Comparison of ENCODE assay signal across 8 cellular contexts in genomic region chr12:49368240-49368600, GRCh38. TPM values are rescaled to one million over a fixed set of nuclear protein-coding genes. Genes with fewer than 3 reads are reported as not detected.
DNase-seq lines count a peak whose midpoint lies in the region; ATAC-seq and TF ChIP-seq lines count a peak whose summit lies in the region.

No MANE protein-coding gene starts in this region.

- no peaks in the 10 kb centered on the region for H3K36me3 ChIP-seq in tibial artery

- H3K27ac Mint-ChIP-seq in activated naive CD8-positive, alpha-beta T cell = peak overlapping the region; percentile 24

- peaks cover 0 to 28% (median 16%) of the 10 kb centered on the region in 4 donors for H3K4me1 ChIP-seq in tibial artery

- no peaks in the 10 kb centered on the region for H3K9me3 Mint-ChIP-seq in activated T-cell treated with anti-CD3 and anti-CD28 coated beads, Interleukin-2, amount 50 U/mL, for 4 hours
- no peaks in the 10 kb centered on the region for H3K9me3 Mint-ChIP-seq in activated naive CD8-positive, alpha-beta T cell (ENCODE audit: low read depth)

- peak overlapping the region; percentile 86 to 93 for H3K4me3 ChIP-seq in tibial artery

- no peak for DNase-seq in activated T-cell treated with anti-CD3 and anti-CD28 coated beads, Interleukin-2, amount 50 U/mL, for 4 hours
- DNase-seq in activated T-cell treated with anti-CD3 and anti-CD28 coated beads for 4 hours = no peak
- peak; percentile 27 for DNase-seq in inferior parietal cortex (ENCODE audit: extremely low spot score)
- no peak for DNase-seq in tibial artery
- no peak for DNase-seq in NCI-H510A treated with DMSO at 0.1 percent for 48 hours (lab: John Stamatoyannopoulos, UW)
- no peak for DNase-seq in COR-L47 (lab: John Stamatoyannopoulos, UW)

- H3K4me3 Mint-ChIP-seq in activated T-cell treated with anti-CD3 and anti-CD28 coated beads, Interleukin-2, amount 50 U/mL, for 4 hours = peak overlapping the region; percentile 96
- H3K4me3 Mint-ChIP-seq in activated naive CD8-positive, alpha-beta T cell = peak overlapping the region; percentile 87

- peaks cover 28% of the 10 kb centered on the region for H3K4me1 Mint-ChIP-seq in activated T-cell treated with anti-CD3 and anti-CD28 coated beads, Interleukin-2, amount 50 U/mL, for 4 hours (ENCODE audit: low read depth)
- H3K4me1 Mint-ChIP-seq in activated naive CD8-positive, alpha-beta T cell (ENCODE audit: low read depth) = peaks cover 27% of the 10 kb centered on the region

- H3K27me3 ChIP-seq in tibial artery = no peaks in the 10 kb centered on the region

- H3K27ac ChIP-seq in tibial artery = peak overlapping the region; percentile 82 to 90

- no peak for ATAC-seq in activated T-cell treated with anti-CD3 and anti-CD28 coated beads, Interleukin-2, amount 50 U/mL, for 4 hours
- ATAC-seq in GM21786 (IDR thresholded peaks at IDR 0.05; ENCODE audit: unreplicated experiment) = no peak

- no peaks in the 10 kb centered on the region for H3K27me3 Mint-ChIP-seq in activated T-cell treated with anti-CD3 and anti-CD28 coated beads, Interleukin-2, amount 50 U/mL, for 4 hours (ENCODE audit: low read depth)
- no peaks in the 10 kb centered on the region for H3K27me3 Mint-ChIP-seq in activated naive CD8-positive, alpha-beta T cell

- intact Hi-C loops in tibial artery (cut with DNase I; ENCODE audit: low total_unique reads) = loop anchor here (5.0 kb wide), 1 partner anchor 374 kb away; the partner anchor contains the start of gene TMBIM6

- peaks cover 3% of the 10 kb centered on the region for H3K36me3 Mint-ChIP-seq in activated T-cell treated with anti-CD3 and anti-CD28 coated beads, Interleukin-2, amount 50 U/mL, for 4 hours (ENCODE audit: insufficient read depth)
- H3K36me3 Mint-ChIP-seq in activated naive CD8-positive, alpha-beta T cell = peaks cover 2% of the 10 kb centered on the region

- TF ChIP-seq CTCF in tibial artery (IDR thresholded peaks at IDR 0.05) = no peak

- no peaks in the 10 kb centered on the region for H3K9me3 ChIP-seq in tibial artery

RNA-seq across cellular contexts. Expression of gene SPATS2, which starts 1.0 kb away (rescaled TPM):
- 1 to 10 TPM; 6.9 to 7.2 (median 7.0) TPM for total RNA-seq in activated T-cell treated with anti-CD3 and anti-CD28 coated beads, Interleukin-2, amount 50 U/mL, for 4 hours

RNA-seq across cellular contexts. Expression of gene DNAJC22, which starts 21.5 kb away (rescaled TPM):
- under 1 TPM in 1 of 3 donors, not detected in 2; 0.11 TPM for total RNA-seq in activated T-cell treated with anti-CD3 and anti-CD28 coated beads, Interleukin-2, amount 50 U/mL, for 4 hours

RNA-seq across cellular contexts. Expression of gene C1QL4, which starts 31.2 kb away (rescaled TPM):
- not detected for total RNA-seq in activated T-cell treated with anti-CD3 and anti-CD28 coated beads, Interleukin-2, amount 50 U/mL, for 4 hours

RNA-seq across cellular contexts. Expression of gene TROAP, which starts 45.2 kb away (rescaled TPM):
- total RNA-seq in activated T-cell treated with anti-CD3 and anti-CD28 coated beads, Interleukin-2, amount 50 U/mL, for 4 hours = 10 to 100 TPM; 11.6 to 16.8 (median 13.7) TPM
